19 cellular contexts compared by ENCODE assay signal in the genomic region with DNA sequence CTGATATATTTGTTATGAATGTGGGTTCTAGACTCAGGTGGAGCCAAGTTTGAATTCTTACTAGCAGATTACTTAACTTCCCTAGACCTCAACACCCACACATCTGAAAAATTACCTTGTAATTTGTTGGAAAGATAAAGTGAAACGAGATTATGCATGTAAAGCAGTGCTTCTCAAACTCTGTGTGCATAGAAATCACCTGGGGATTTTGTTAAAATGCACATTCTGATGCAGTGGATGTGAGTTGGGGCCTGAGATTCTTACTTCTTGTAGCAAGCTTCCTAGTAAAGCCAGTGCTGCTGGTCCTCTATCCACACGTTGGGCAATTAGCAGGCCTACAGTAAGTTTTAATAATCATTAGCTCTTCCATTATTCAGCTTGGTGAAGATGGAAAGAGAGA.
"Had no signal": no experiment of that assay in that cellular context is flagged by ENCODE, and none has a peak within 500 bp of the region (broad histone marks: within the 10 kb centered on the region; RNA-seq: fewer than 3 reads in every experiment).

No MANE protein-coding gene starts in this region.

- H3K27me3 ChIP-seq: left lung, pancreas had no signal

- ATAC-seq: foreskin keratinocyte, left lung, lower lobe of right lung, pancreas, right cardiac atrium had no signal

- DNase-seq: dermis blood vessel endothelial cell; erythroblast; foreskin keratinocyte; immature natural killer cell; left lung; lower lobe of right lung; occipital lobe; pancreas; right cardiac atrium; small intestine; stimulated activated CD4-positive, alpha-beta T cell treated with anti-CD3 and anti-CD28 coated beads, Interleukin-12 subunit alpha, Interleukin-12 subunit beta, amount 100 ng/mL, for 4 hours; stimulated activated naive CD4-positive, alpha-beta T cell treated with Interleukin-2 at 50 U/mL for 16 hours had no signal

- H3K4me1 Mint-ChIP-seq: memory B cell, mesothelial cell of epicardium, nephron had no signal

- H3K4me1 ChIP-seq: foreskin keratinocyte, left lung, lower lobe of right lung, pancreas had no signal

- FAIRE-seq: keratinocyte, pancreas, small intestine, urothelium cell line had no signal

- H3K36me3 ChIP-seq: left lung, lower lobe of right lung, pancreas had no signal

- H3K9me3 ChIP-seq: left lung, lower lobe of right lung, pancreas had no signal

- H3K27ac Mint-ChIP-seq: immature natural killer cell, memory B cell, mesothelial cell of epicardium, nephron, progenitor cell of endocrine pancreas, type B pancreatic cell had no signal

- H3K4me3 ChIP-seq: left lung, lower lobe of right lung, pancreas had no signal

- H3K9me3 Mint-ChIP-seq: immature natural killer cell, memory B cell, mesothelial cell of epicardium, nephron, type B pancreatic cell had no signal

- H3K4me3 Mint-ChIP-seq: immature natural killer cell, memory B cell, mesothelial cell of epicardium, nephron, type B pancreatic cell had no signal

- H3K27ac ChIP-seq: foreskin keratinocyte, left lung, lower lobe of right lung, pancreas had no signal
